In the genomic region with DNA sequence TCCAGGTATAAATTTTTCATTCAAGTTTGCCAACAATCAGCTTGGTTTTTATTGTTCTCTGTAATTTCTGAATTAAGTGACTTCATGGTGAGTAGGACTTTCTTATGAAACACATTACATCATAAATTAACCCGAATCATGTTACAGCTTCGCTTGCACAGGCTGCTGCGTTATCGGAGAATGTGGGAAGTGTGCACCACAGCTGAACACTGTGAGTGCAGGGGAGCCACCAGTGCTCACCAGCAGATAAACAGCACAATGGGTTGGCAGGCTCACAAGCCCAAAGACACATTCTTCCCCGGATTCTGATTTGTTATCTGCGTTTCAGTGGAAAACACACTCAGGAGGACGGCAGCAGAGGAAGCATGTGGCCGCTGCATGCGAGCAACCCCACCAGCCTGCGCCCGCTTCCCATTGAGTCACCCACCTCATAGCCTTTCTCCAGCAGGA, we compare ENCODE assay signal across 17 cellular contexts.
A peak's percentile ranks its signal among the peaks of the same experiment; 100 is the strongest.
DNase-seq lines count a peak whose midpoint lies in the region; ATAC-seq and TF ChIP-seq lines count a peak whose summit lies in the region.
"Had no signal": no experiment of that assay in that cellular context is flagged by ENCODE, and none has a peak within 500 bp of the region (broad histone marks: within the 10 kb centered on the region; RNA-seq: fewer than 3 reads in every experiment).

No MANE protein-coding gene starts in this region.

- no peak overlapping the region for H3K27ac ChIP-seq in heart left ventricle
- H3K27ac ChIP-seq: colonic mucosa, HL-60 had no signal

- H3K27me3 ChIP-seq in heart left ventricle, result no peaks in the 10 kb centered on the region
- H3K27me3 ChIP-seq: colonic mucosa had no signal

- H3K27me3 Mint-ChIP-seq in HFFc6 (ENCODE audit: insufficient read depth), result no peaks in the 10 kb centered on the region
- no peaks in the 10 kb centered on the region for H3K27me3 Mint-ChIP-seq in activated CD8-positive, alpha-beta T cell treated with anti-CD3 and anti-CD28 coated beads for 36 hours
- H3K27me3 Mint-ChIP-seq: activated CD4-positive, alpha-beta memory T cell treated with anti-CD3 and anti-CD28 coated beads for 36 hours; memory B cell had no signal

- no peak for TF ChIP-seq POLR2A in heart left ventricle (IDR thresholded peaks at IDR 0.05)

- no peaks in the 10 kb centered on the region for H3K9me3 Mint-ChIP-seq in HFFc6
- no peaks in the 10 kb centered on the region for H3K9me3 Mint-ChIP-seq in activated CD8-positive, alpha-beta T cell treated with anti-CD3 and anti-CD28 coated beads for 36 hours
- H3K9me3 Mint-ChIP-seq: activated CD4-positive, alpha-beta memory T cell treated with anti-CD3 and anti-CD28 coated beads for 36 hours; activated T-helper 1 cell treated with anti-CD3 and anti-CD28 coated beads, Interleukin-12 subunit alpha, Interleukin-12 subunit beta, Interleukin-2, Interleukin-4 antibody, amounts not matched to agents 30 ng/mL and 10 ng/mL and 1 ng/mL, durations not matched to agents 14 hours and 24 hours and 36 hours; memory B cell had no signal

- H3K4me3 ChIP-seq in heart left ventricle, result no peak overlapping the region
- H3K4me3 ChIP-seq: colonic mucosa had no signal

- CTCF ChIA-PET in activated CD8-positive, alpha-beta T cell treated with anti-CD3 and anti-CD28 coated beads for 36 hours (lab: Charles Lee), result no interaction called here

- DNase-seq in NCI-H2107 (lab: John Stamatoyannopoulos, UW), result peak; percentile 41
- DNase-seq in astrocyte of the hippocampus (ENCODE audit: low read depth, low spot score), result peak; percentile 46
- peak in 2 of 5 donors; percentile 31 to 35 for DNase-seq in heart left ventricle
- peak; percentile 98 for DNase-seq in pulmonary artery endothelial cell (ENCODE audit: low read depth, low spot score)
- no peak for DNase-seq in HFFc6
- no peak for DNase-seq in activated CD8-positive, alpha-beta T cell treated with anti-CD3 and anti-CD28 coated beads for 36 hours
- DNase-seq in COR-L47 (lab: John Stamatoyannopoulos, UW), result no peak
- no peak for DNase-seq in NCI-H1436 treated with DMSO at 0.1 percent for 48 hours (lab: John Stamatoyannopoulos, UW)
- DNase-seq: activated CD4-positive, alpha-beta memory T cell treated with anti-CD3 and anti-CD28 coated beads for 36 hours; colonic mucosa; DMS153; Kasumi-1; NCI-H1417; nephron progenitor cell had no signal

- no peak overlapping the region for H3K27ac Mint-ChIP-seq in HFFc6
- no peak overlapping the region for H3K27ac Mint-ChIP-seq in activated CD8-positive, alpha-beta T cell treated with anti-CD3 and anti-CD28 coated beads for 36 hours
- H3K27ac Mint-ChIP-seq: activated CD4-positive, alpha-beta memory T cell treated with anti-CD3 and anti-CD28 coated beads for 36 hours; activated T-helper 1 cell treated with anti-CD3 and anti-CD28 coated beads, Interleukin-12 subunit alpha, Interleukin-12 subunit beta, Interleukin-2, Interleukin-4 antibody, amounts not matched to agents 30 ng/mL and 10 ng/mL and 1 ng/mL, durations not matched to agents 14 hours and 24 hours and 36 hours; memory B cell; nephron progenitor cell had no signal

- WGBS in heart left ventricle, 4 donors, result 37 to 50% (median 44%) methylated on average over 11 of the region's 11 CpGs

- TF ChIP-seq CTCF in heart left ventricle (IDR thresholded peaks at IDR 0.05) (no peak), HFFc6 (IDR thresholded peaks at IDR 0.05) (no peak)
- TF ChIP-seq CTCF in activated CD8-positive, alpha-beta T cell treated with anti-CD3 and anti-CD28 coated beads for 36 hours (IDR thresholded peaks at IDR 0.05), result no peak

- peak; percentile 24 to 68 (median 49) for ATAC-seq in heart left ventricle
- no peak for ATAC-seq in activated CD8-positive, alpha-beta T cell treated with anti-CD3 and anti-CD28 coated beads for 36 hours

- H3K4me1 Mint-ChIP-seq in HFFc6 (ENCODE audit: low read depth), result no peaks in the 10 kb centered on the region
- H3K4me1 Mint-ChIP-seq in activated CD8-positive, alpha-beta T cell treated with anti-CD3 and anti-CD28 coated beads for 36 hours (ENCODE audit: low read depth), result peaks cover 38% of the 10 kb centered on the region

- no peaks in the 10 kb centered on the region for H3K36me3 Mint-ChIP-seq in HFFc6 (ENCODE audit: low read depth)
- H3K36me3 Mint-ChIP-seq in activated CD8-positive, alpha-beta T cell treated with anti-CD3 and anti-CD28 coated beads for 36 hours (ENCODE audit: low read depth), result peaks cover 18% of the 10 kb centered on the region

- H3K4me1 ChIP-seq in heart left ventricle, result peaks cover 0 to 23% (median 11%) of the 10 kb centered on the region in 12 donors
- H3K4me1 ChIP-seq: colonic mucosa had no signal

- no peak overlapping the region for H3K4me3 Mint-ChIP-seq in HFFc6
- no peak overlapping the region for H3K4me3 Mint-ChIP-seq in activated CD8-positive, alpha-beta T cell treated with anti-CD3 and anti-CD28 coated beads for 36 hours
- H3K4me3 Mint-ChIP-seq: activated CD4-positive, alpha-beta memory T cell treated with anti-CD3 and anti-CD28 coated beads for 36 hours; activated T-helper 1 cell treated with anti-CD3 and anti-CD28 coated beads, Interleukin-12 subunit alpha, Interleukin-12 subunit beta, Interleukin-2, Interleukin-4 antibody, amounts not matched to agents 30 ng/mL and 10 ng/mL and 1 ng/mL, durations not matched to agents 14 hours and 24 hours and 36 hours; memory B cell; nephron progenitor cell had no signal

- intact Hi-C loops in heart left ventricle (cut with DNase I), result loop anchor here in 2 of 10 donors (10.0 kb wide), 2 partner anchors 71 to 511 kb away; no protein-coding TSS in a partner anchor
- intact Hi-C loops in activated CD8-positive, alpha-beta T cell treated with anti-CD3 and anti-CD28 coated beads for 36 hours (cut with micrococcal nuclease), result no loop called here

- POLR2A ChIA-PET in activated CD8-positive, alpha-beta T cell treated with anti-CD3 and anti-CD28 coated beads for 36 hours (lab: Charles Lee), result interaction anchor here (0.6 kb wide), 1 partner anchor 684 kb away, joined by 4 read pairs; no protein-coding TSS in a partner anchor

- H3K9me3 ChIP-seq in heart left ventricle, result no peaks in the 10 kb centered on the region
- H3K9me3 ChIP-seq: colonic mucosa had no signal

- no peaks in the 10 kb centered on the region for H3K36me3 ChIP-seq in heart left ventricle
- H3K36me3 ChIP-seq: colonic mucosa had no signal

Comparison
In these comparisons a context has a peak if more than half of its experiments do, and no peak if none do; other contexts are left out.
1. DNase-seq: peak in NCI-H2107 (single experiment), astrocyte of the hippocampus (single experiment) and pulmonary artery endothelial cell (single experiment); none in HFFc6 (single experiment), activated CD8-positive, alpha-beta T cell treated with anti-CD3 and anti-CD28 coated beads for 36 hours (single experiment), COR-L47 (single experiment) and NCI-H1436 treated with DMSO at 0.1 percent for 48 hours (single experiment).